Comparison of ENCODE assay signal across 8 cellular contexts in genomic region chr2:190881074-190881479, GRCh38. TPM values are rescaled to one million over a fixed set of nuclear protein-coding genes. Genes with fewer than 3 reads are reported as not detected.
DNase-seq lines count a peak whose midpoint lies in the region; ATAC-seq, FAIRE-seq and TF ChIP-seq lines count a peak whose summit lies in the region.

No MANE protein-coding gene starts in this region.

- DNase-seq in Caco-2 (no peak), GM12878 (ENCODE audit: low read depth, low spot score) (no peak), HepG2 (ENCODE audit: low spot score) (no peak), transverse colon (no peak), DMS79 (lab: John Stamatoyannopoulos, UW) (no peak)

- no peak for TF ChIP-seq RAD21 in GM12878 (IDR thresholded peaks at IDR 0.05; ENCODE audit: insufficient read depth, low read depth, low read length)
- no peak for TF ChIP-seq RAD21 in HepG2 (CRISPR knock-in tag; IDR thresholded peaks at IDR 0.05)

- peaks cover 60% of the 10 kb centered on the region for H3K79me2 ChIP-seq in GM12878 (ENCODE audit: control insufficient read depth, insufficient read depth, low read length)
- peaks cover 53% of the 10 kb centered on the region for H3K79me2 ChIP-seq in HepG2 (ENCODE audit: insufficient read depth, low read length)

- H3K27ac ChIP-seq in GM12878 (ENCODE audit: control insufficient read depth, insufficient read depth), result peak overlapping the region; percentile 95
- H3K27ac ChIP-seq in HepG2 (ENCODE audit: extremely low read length, insufficient read depth, low read length), result peak overlapping the region; percentile 81
- H3K27ac ChIP-seq in transverse colon, result peak overlapping the region; percentile 98 to 99 (median 98)

- no TSS peak for BruUV-seq in Caco-2 (replicated peaks; lab: Mats Ljungman, UMichigan)
- BruUV-seq in GM12878 (replicated peaks; lab: Mats Ljungman, UMichigan), result no TSS peak
- no TSS peak for BruUV-seq in HepG2 (replicated peaks; lab: Mats Ljungman, UMichigan)

- RAD21 ChIA-PET in GM12878 (lab: Charles Lee; ENCODE audit: unreplicated experiment), result interaction anchor here (1.2 to 2.8 kb wide), 5 partner anchors 9 to 138 kb away, joined by 3 to 18 read pairs (median 7); no protein-coding TSS in a partner anchor

- H3K9me3 ChIP-seq in Caco-2, result no peaks in the 10 kb centered on the region
- H3K9me3 ChIP-seq in GM12878 (replicated peaks; ENCODE audit: control insufficient read depth, insufficient read depth, low read length), result no peaks in the 10 kb centered on the region
- H3K9me3 ChIP-seq in HepG2 (ENCODE audit: low read length), result no peaks in the 10 kb centered on the region
- H3K9me3 ChIP-seq in transverse colon, result no peaks in the 10 kb centered on the region

- intact Hi-C loops in Caco-2 (cut with micrococcal nuclease; ENCODE audit: unreplicated experiment) (loop anchor here (2.0 to 10.0 kb wide), 3 partner anchors 28 to 236 kb away; partner anchors contain the start of genes NAB1 and STAT1), GM12878 (cut with micrococcal nuclease; ENCODE audit: unreplicated experiment) (loop anchor here (5.0 to 10.0 kb wide), 3 partner anchors 131 to 226 kb away; partner anchors contain the start of gene STAT1), HepG2 (cut with micrococcal nuclease; ENCODE audit: unreplicated experiment) (loop anchor here (5.0 kb wide), 1 partner anchor 141 kb away; no protein-coding TSS in a partner anchor), transverse colon (cut with DNase I; ENCODE audit: low total_unique reads) (no loop called here)

- SMC1A ChIA-PET in GM12878 (lab: Charles Lee; ENCODE audit: uncharacterized antibody, unreplicated experiment), result interaction anchor here (1.2 to 4.1 kb wide), 3 partner anchors 11 to 66 kb away, joined by 3 to 31 read pairs (median 21); no protein-coding TSS in a partner anchor

- FAIRE-seq in GM12878 (lab: Jason Lieb, UNC) (no peak), HepG2 (lab: Jason Lieb, UNC) (no peak)

- in situ Hi-C loops in GM12878 (cut with MboI) (loop anchor here (25.0 kb wide), 1 partner anchor 781 kb away; no protein-coding TSS in a partner anchor), HepG2 (cut with HindIII; ENCODE audit: extremely low pct_ligation_motif_present, low pct_unique_long_range_greater_than_20kb) (no loop called here), transverse colon (cut with MboI; ENCODE audit: low pct_ligation_motif_present in 1 of 4, low pct_unique_long_range_greater_than_20kb in 1 of 4, low sequenced_read_pairs in 3 of 4) (loop anchor here in 1 of 4 donors (25.0 kb wide), 1 partner anchor 131 kb away; the partner anchor contains the start of gene STAT1)

- H3K27me3 ChIP-seq in Caco-2 (replicated peaks; ENCODE audit: control insufficient read depth, insufficient read depth, low read length), result no peaks in the 10 kb centered on the region
- H3K27me3 ChIP-seq in GM12878 (replicated peaks in 1 of 2; ENCODE audit: control insufficient read depth in 2 of 2, insufficient read depth in 2 of 2, low read length in 1 of 2), result no peaks in the 10 kb centered on the region
- no peaks in the 10 kb centered on the region; a peak in 1 of 5 replicates for H3K27me3 ChIP-seq in HepG2 (ENCODE audit: control insufficient read depth in 1 of 2, insufficient read depth in 2 of 2, low read length in 2 of 2)
- no peaks in the 10 kb centered on the region for H3K27me3 ChIP-seq in transverse colon

- H3K4me3 ChIP-seq in Caco-2 (ENCODE audit: low read depth, low read length) (peak overlapping the region; percentile 98), GM12878 (peak overlapping the region; percentile 94), HepG2 (replicated peaks in 1 of 3; ENCODE audit: insufficient read depth in 1 of 3, low read depth in 2 of 3, low read length in 3 of 3) (peak overlapping the region; percentile 85 to 97 (median 86)), transverse colon (peak overlapping the region; percentile 70 to 96 (median 90))

- peak overlapping the region; percentile 94 for H3K27ac Mint-ChIP-seq in Caco-2 (ENCODE audit: unreplicated experiment)

- H3K4me3 Mint-ChIP-seq in Caco-2 (ENCODE audit: unreplicated experiment), result peak overlapping the region; percentile 97

- H2AFZ ChIP-seq in GM12878 (ENCODE audit: control insufficient read depth, low read depth, low read length), result no peak overlapping the region; the same call in 1 of the 2 replicates
- no peak overlapping the region for H2AFZ ChIP-seq in HepG2 (ENCODE audit: low read length)

- peaks cover 44% of the 10 kb centered on the region for H3K36me3 Mint-ChIP-seq in Caco-2 (ENCODE audit: insufficient read depth, unreplicated experiment)

- WGBS in GM12878 (ENCODE audit: insufficient coverage, insufficient replicate concordance, low lambda C conversion rate, missing lambda C conversion rate), result 1% methylated on average over 27 of the region's 52 CpGs
- under 1% methylated on average over 22 of the region's 52 CpGs for WGBS in HepG2 (ENCODE audit: low lambda C conversion rate)
- WGBS in transverse colon (ENCODE audit: low coverage in 1 of 2), 2 donors, result 2% methylated on average over 20 of the region's 52 CpGs; no CpG with 5 or more reads in 1 of the 2 donors

- no peaks in the 10 kb centered on the region for H3K9me3 Mint-ChIP-seq in Caco-2 (ENCODE audit: unreplicated experiment)

- ATAC-seq in HG03064 (IDR thresholded peaks at IDR 0.05; ENCODE audit: low read depth, unreplicated experiment) (peak; percentile 0), GM12878 (no peak; the same call in 2 of the 3 replicates), HepG2 (peak; percentile 28), HG03432 (IDR thresholded peaks at IDR 0.05; ENCODE audit: unreplicated experiment) (no peak), GM21723 (IDR thresholded peaks at IDR 0.05; ENCODE audit: unreplicated experiment) (no peak)

- no peaks in the 10 kb centered on the region for H3K36me3 ChIP-seq in Caco-2 (ENCODE audit: control insufficient read depth, insufficient read depth, low read length)
- no peaks in the 10 kb centered on the region for H3K36me3 ChIP-seq in GM12878 (ENCODE audit: control insufficient read depth in 2 of 2, insufficient read depth in 2 of 2, low read length in 1 of 2)
- no peaks in the 10 kb centered on the region; a peak in 2 of 5 replicates for H3K36me3 ChIP-seq in HepG2 (replicated peaks in 1 of 2; ENCODE audit: control insufficient read depth in 1 of 2, insufficient read depth in 2 of 2, low read length in 2 of 2)
- no peaks in the 10 kb centered on the region for H3K36me3 ChIP-seq in transverse colon

- TF ChIP-seq CTCF in Caco-2 (IDR thresholded peaks at IDR 0.05; ENCODE audit: insufficient read depth in 1 of 2, low read depth in 1 of 2, low read length in 1 of 2, severe bottlenecking in 1 of 2, unreplicated experiment in 1 of 2) (no peak), GM12878 (IDR thresholded peaks at IDR 0.05 in 2 of 3, conservative IDR thresholded peaks at IDR 0.05 in 1 of 3; ENCODE audit: control insufficient read depth in 2 of 3, extremely low read depth in 1 of 3, insufficient read depth in 1 of 3, low read depth in 3 of 3, low read length in 3 of 3) (no peak), HepG2 (CRISPR knock-in tag; IDR thresholded peaks at IDR 0.05) (no peak), transverse colon (IDR thresholded peaks at IDR 0.05) (no peak)

- TF ChIP-seq EP300 in GM12878 (IDR thresholded peaks at IDR 0.05; ENCODE audit: borderline replicate concordance in 1 of 2, control insufficient read depth in 1 of 2, low read depth in 2 of 2, low read length in 2 of 2) (no peak), HepG2 (IDR thresholded peaks at IDR 0.05; ENCODE audit: low read depth in 2 of 2, low read length in 2 of 2) (no peak), HepG2 (CRISPR knock-in tag; IDR thresholded peaks at IDR 0.05; ENCODE audit: borderline replicate concordance) (no peak), transverse colon (IDR thresholded peaks at IDR 0.05; ENCODE audit: low read depth) (no peak)

- TF ChIP-seq POLR2A in GM12878 (IDR thresholded peaks at IDR 0.05; ENCODE audit: low read depth, low read length) (0 out of 2 replicates have a peak, but pooled peaks have one; percentile 68), HepG2 (IDR thresholded peaks at IDR 0.05; ENCODE audit: insufficient read depth in 1 of 2, low read depth in 2 of 2, low read length in 2 of 2) (no peak), transverse colon (IDR thresholded peaks at IDR 0.05) (no peak)

- peaks cover 12% of the 10 kb centered on the region for H3K4me1 ChIP-seq in Caco-2
- H3K4me1 ChIP-seq in GM12878 (ENCODE audit: control insufficient read depth, insufficient read depth, low read length), result peaks cover 2% of the 10 kb centered on the region; the same call in 1 of the 2 replicates
- peaks cover 48% of the 10 kb centered on the region for H3K4me1 ChIP-seq in HepG2 (ENCODE audit: insufficient read depth, low read length)
- H3K4me1 ChIP-seq in transverse colon, result peaks cover 3 to 40% (median 22%) of the 10 kb centered on the region in 4 donors

- POLR2A ChIA-PET in Caco-2 (lab: Charles Lee) (interaction anchor here (0.7 to 2.6 kb wide), 5 partner anchors 17 to 91 kb away, joined by 3 to 10 read pairs (median 7); no protein-coding TSS in a partner anchor), GM12878 (lab: Charles Lee) (interaction anchor here (1.3 to 4.7 kb wide), 5 partner anchors 10 to 187 kb away, joined by 3 to 41 read pairs (median 5); partner anchors contain the start of gene STAT1), HepG2 (lab: Yijun Ruan, JAX) (interaction anchor here (0.7 to 4.9 kb wide), 11 partner anchors 10 to 139 kb away, joined by 3 to 88 read pairs (median 4); no protein-coding TSS in a partner anchor)

- H3K9ac ChIP-seq in GM12878 (ENCODE audit: control insufficient read depth, insufficient read depth, low read length), result peak overlapping the region; percentile 83
- H3K9ac ChIP-seq in HepG2 (ENCODE audit: insufficient read depth, low read depth, low read length), result peak overlapping the region; percentile 88

- H4K20me1 ChIP-seq in GM12878 (ENCODE audit: control insufficient read depth, insufficient read depth) (no peaks in the 10 kb centered on the region), HepG2 (ENCODE audit: insufficient read depth, low read length) (peaks cover 29% of the 10 kb centered on the region)

- H3K4me2 ChIP-seq in GM12878 (ENCODE audit: control insufficient read depth, insufficient read depth) (peak overlapping the region; percentile 46; the same call in 1 of the 2 replicates), HepG2 (ENCODE audit: low read depth, low read length) (peak overlapping the region; percentile 82)

- H3K4me1 Mint-ChIP-seq in Caco-2 (ENCODE audit: low read depth, unreplicated experiment), result peaks cover 19% of the 10 kb centered on the region

- no peaks in the 10 kb centered on the region for H3K27me3 Mint-ChIP-seq in Caco-2 (ENCODE audit: insufficient read depth, unreplicated experiment)

- CTCF ChIA-PET in Caco-2 (lab: Charles Lee) (no interaction called here), GM12878 (lab: Yijun Ruan, JAX) (interaction anchor here (2.7 kb wide), 1 partner anchor 11 kb away, joined by 19 read pairs; no protein-coding TSS in a partner anchor), HepG2 (lab: Yijun Ruan, JAX; ENCODE audit: low intra/inter-chr PET ratio, low total read pairs) (no interaction called here)

RNA-seq across cellular contexts. Expression of gene GLS, which starts 0.5 kb away (rescaled TPM):
- 107 and 136 TPM in 2 replicates for total RNA-seq in Caco-2 (2022)
- total RNA-seq in GM12878 (2013; cell fraction: nucleolus; rRNA removed), result 427 and 463 TPM in 2 replicates
- total RNA-seq in GM12878 (2014; rRNA removed), result 96.2 and 109 TPM in 2 replicates
- total RNA-seq in GM12878 (2014; rRNA removed; fragmentation: Illumina TruSeq; extraction: Trizol), result 107 and 109 TPM in 2 replicates
- 121 and 129 TPM in 2 replicates for total RNA-seq in GM12878 (2021)
- 36.5 TPM for polyA plus RNA-seq in GM12878 (2011; ENCODE audit: low read depth)
- polyA plus RNA-seq in GM12878 (2011; rRNA removed), result 145 and 191 TPM in 2 replicates
- polyA plus RNA-seq in GM12878 (2011; cell fraction: cytosol; rRNA removed), result 26.4 and 27.0 TPM in 2 replicates
- polyA plus RNA-seq in GM12878 (2011; cell fraction: nucleus; rRNA removed), result 118 and 148 TPM in 2 replicates
- 56.9 and 65.3 TPM in 2 replicates for polyA plus RNA-seq in GM12878 (2012)
- polyA plus RNA-seq in GM12878 (2014; fragmentation: Illumina TruSeq; extraction: Trizol), result 73.6 and 96.1 TPM in 2 replicates
- 10 to 100 TPM; 23.7 to 30.5 TPM for polyA plus RNA-seq in GM12878 (2014; fragmentation: Nextera tagmentation; extraction: Ambion mirVana)
- 55.8 and 68.0 TPM in 2 replicates for polyA plus RNA-seq in GM12878 (2014; rRNA removed)
- 10 to 100 TPM; 15.7 to 48.8 TPM for polyA plus RNA-seq in GM12878 (2016; fragmentation: Nextera tagmentation; extraction: Ambion mirVana)
- polyA minus RNA-seq in GM12878 (2011; rRNA and poly(A)+ RNA removed), result 155 and 229 TPM in 2 replicates
- 35.5 and 56.9 TPM in 2 replicates for polyA minus RNA-seq in GM12878 (2011; cell fraction: cytosol; rRNA and poly(A)+ RNA removed)
- polyA minus RNA-seq in GM12878 (2011; cell fraction: nucleus; rRNA and poly(A)+ RNA removed), result 173 and 288 TPM in 2 replicates
- 183 and 212 TPM in 2 replicates for total RNA-seq in HepG2 (2016; rRNA removed; fragmentation: Illumina TruSeq; extraction: Trizol)
- 199 and 222 TPM in 2 replicates for total RNA-seq in HepG2 (2016; cell fraction: cytosol; rRNA removed; fragmentation: Illumina TruSeq; extraction: Trizol; ENCODE audit: low read depth)
- total RNA-seq in HepG2 (2016; cell fraction: insoluble cytoplasmic fraction; rRNA removed; fragmentation: Illumina TruSeq; extraction: Trizol), result 184 and 207 TPM in 2 replicates
- total RNA-seq in HepG2 (2016; cell fraction: membrane; rRNA removed; fragmentation: Illumina TruSeq; extraction: Trizol), result 57.2 and 68.7 TPM in 2 replicates
- total RNA-seq in HepG2 (2016; cell fraction: nucleus; rRNA removed; fragmentation: Illumina TruSeq; extraction: Trizol), result 199 and 219 TPM in 2 replicates
- polyA plus RNA-seq in HepG2 (2011; rRNA removed), result 65.4 and 78.6 TPM in 2 replicates
- polyA plus RNA-seq in HepG2 (2011; cell fraction: cytosol; rRNA removed), result 19.0 and 29.7 TPM in 2 replicates
- 62.0 and 92.3 TPM in 2 replicates for polyA plus RNA-seq in HepG2 (2011; cell fraction: nucleus; rRNA removed)
- 76.8 and 87.2 TPM in 2 replicates for polyA plus RNA-seq in HepG2 (2012)
- polyA plus RNA-seq in HepG2 (2016; cell fraction: cytosol; fragmentation: Illumina TruSeq; extraction: Trizol; ENCODE audit: low read depth), result 1.3 and 1.9 TPM in 2 replicates
- 88.6 and 101 TPM in 2 replicates for polyA plus RNA-seq in HepG2 (2016; cell fraction: insoluble cytoplasmic fraction; fragmentation: Illumina TruSeq; extraction: Trizol; ENCODE audit: low read depth)
- polyA plus RNA-seq in HepG2 (2016; cell fraction: membrane; fragmentation: Illumina TruSeq; extraction: Trizol; ENCODE audit: low read depth), result 5.8 and 6.9 TPM in 2 replicates
- 136 and 142 TPM in 2 replicates for polyA plus RNA-seq in HepG2 (2016; cell fraction: nucleus; fragmentation: Illumina TruSeq; extraction: Trizol; ENCODE audit: insufficient read depth, low read depth)
- 61.7 and 123 TPM in 2 replicates for polyA minus RNA-seq in HepG2 (2011; rRNA and poly(A)+ RNA removed; ENCODE audit: low replicate concordance)
- polyA minus RNA-seq in HepG2 (2011; cell fraction: cytosol; rRNA and poly(A)+ RNA removed), result 94.5 and 101 TPM in 2 replicates
- polyA minus RNA-seq in HepG2 (2011; cell fraction: nucleus; rRNA and poly(A)+ RNA removed), result 545 and 549 TPM in 2 replicates
- total RNA-seq in transverse colon, result 100 to 1,000 TPM in 1 of 4 donors, 10 to 100 TPM in 3; 58.0 to 141 (median 68.7) TPM

Comparison
In these comparisons a context has a peak if more than half of its experiments do, and no peak if none do; other contexts are left out.
1. ATAC-seq: peak in HG03064 (single experiment) and HepG2 (single experiment); none in GM12878 (single experiment), HG03432 (single experiment) and GM21723 (single experiment).
2. Peak in every context shown above with its lines, with median percentiles within 50 percentile points of each other: H3K4me3 ChIP-seq and H3K27ac ChIP-seq.